Comparison of ENCODE assay signal across 1 cellular context in the genomic region with DNA sequence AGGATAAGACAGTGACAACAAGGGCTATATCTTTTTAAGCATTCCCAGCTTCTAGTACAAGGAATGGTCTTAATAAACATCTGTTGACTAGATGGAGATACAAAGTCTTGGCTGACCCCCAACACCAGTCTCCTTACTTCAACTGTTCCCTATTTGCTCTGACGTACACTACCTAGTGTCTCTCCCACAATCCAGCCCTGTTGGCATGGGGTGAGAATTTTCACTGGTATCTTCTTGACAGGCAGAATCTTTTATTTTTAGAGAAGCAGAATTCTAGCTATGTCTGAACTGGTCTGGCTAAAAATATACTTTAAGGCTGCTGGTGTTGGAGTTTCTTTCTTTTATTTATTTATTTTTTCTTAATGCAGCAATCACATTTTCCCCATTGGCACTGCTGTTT.
TF ChIP-seq lines count a peak whose summit lies in the region.

No MANE protein-coding gene starts in this region.

TF ChIP-seq in HCT116, 20 proteins besides CTCF, POLR2A, EP300 and RAD21 (continued from another document):
- TF ChIP-seq FOSL1 (IDR thresholded peaks at IDR 0.05; ENCODE audit: low read depth) (no peak), TCF7L2 (IDR thresholded peaks at IDR 0.05; ENCODE audit: borderline replicate concordance, extremely low read depth, insufficient read depth, insufficient read length) (no peak), POLR2AphosphoS5 (IDR thresholded peaks at IDR 0.05; ENCODE audit: low read depth, low read length) (no peak), CBX3 (IDR thresholded peaks at IDR 0.05; ENCODE audit: low read depth) (no peak), EGR1 (IDR thresholded peaks at IDR 0.05; ENCODE audit: low read depth) (no peak), EZH2 (IDR thresholded peaks at IDR 0.05) (no peak), ZNF274 (IDR thresholded peaks at IDR 0.05; ENCODE audit: low read depth, low read length) (no peak), SIN3A (IDR thresholded peaks at IDR 0.05; ENCODE audit: low read depth) (no peak), SRF (IDR thresholded peaks at IDR 0.05; ENCODE audit: low read depth) (no peak), ELF1 (IDR thresholded peaks at IDR 0.05; ENCODE audit: borderline replicate concordance, low read depth) (no peak), EZH2phosphoT487 (IDR thresholded peaks at IDR 0.05; ENCODE audit: borderline replicate concordance) (no peak), SP1 (IDR thresholded peaks at IDR 0.05; ENCODE audit: low read depth) (no peak)
- TF ChIP-seq, protein P1, sequence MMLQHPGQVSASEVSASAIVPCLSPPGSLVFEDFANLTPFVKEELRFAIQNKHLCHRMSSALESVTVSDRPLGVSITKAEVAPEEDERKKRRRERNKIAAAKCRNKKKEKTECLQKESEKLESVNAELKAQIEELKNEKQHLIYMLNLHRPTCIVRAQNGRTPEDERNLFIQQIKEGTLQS (IDR thresholded peaks at IDR 0.05), result no peak
- TF ChIP-seq, protein P2, sequence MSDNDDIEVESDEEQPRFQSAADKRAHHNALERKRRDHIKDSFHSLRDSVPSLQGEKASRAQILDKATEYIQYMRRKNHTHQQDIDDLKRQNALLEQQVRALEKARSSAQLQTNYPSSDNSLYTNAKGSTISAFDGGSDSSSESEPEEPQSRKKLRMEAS (IDR thresholded peaks at IDR 0.05), result no peak
- TF ChIP-seq, protein P3, sequence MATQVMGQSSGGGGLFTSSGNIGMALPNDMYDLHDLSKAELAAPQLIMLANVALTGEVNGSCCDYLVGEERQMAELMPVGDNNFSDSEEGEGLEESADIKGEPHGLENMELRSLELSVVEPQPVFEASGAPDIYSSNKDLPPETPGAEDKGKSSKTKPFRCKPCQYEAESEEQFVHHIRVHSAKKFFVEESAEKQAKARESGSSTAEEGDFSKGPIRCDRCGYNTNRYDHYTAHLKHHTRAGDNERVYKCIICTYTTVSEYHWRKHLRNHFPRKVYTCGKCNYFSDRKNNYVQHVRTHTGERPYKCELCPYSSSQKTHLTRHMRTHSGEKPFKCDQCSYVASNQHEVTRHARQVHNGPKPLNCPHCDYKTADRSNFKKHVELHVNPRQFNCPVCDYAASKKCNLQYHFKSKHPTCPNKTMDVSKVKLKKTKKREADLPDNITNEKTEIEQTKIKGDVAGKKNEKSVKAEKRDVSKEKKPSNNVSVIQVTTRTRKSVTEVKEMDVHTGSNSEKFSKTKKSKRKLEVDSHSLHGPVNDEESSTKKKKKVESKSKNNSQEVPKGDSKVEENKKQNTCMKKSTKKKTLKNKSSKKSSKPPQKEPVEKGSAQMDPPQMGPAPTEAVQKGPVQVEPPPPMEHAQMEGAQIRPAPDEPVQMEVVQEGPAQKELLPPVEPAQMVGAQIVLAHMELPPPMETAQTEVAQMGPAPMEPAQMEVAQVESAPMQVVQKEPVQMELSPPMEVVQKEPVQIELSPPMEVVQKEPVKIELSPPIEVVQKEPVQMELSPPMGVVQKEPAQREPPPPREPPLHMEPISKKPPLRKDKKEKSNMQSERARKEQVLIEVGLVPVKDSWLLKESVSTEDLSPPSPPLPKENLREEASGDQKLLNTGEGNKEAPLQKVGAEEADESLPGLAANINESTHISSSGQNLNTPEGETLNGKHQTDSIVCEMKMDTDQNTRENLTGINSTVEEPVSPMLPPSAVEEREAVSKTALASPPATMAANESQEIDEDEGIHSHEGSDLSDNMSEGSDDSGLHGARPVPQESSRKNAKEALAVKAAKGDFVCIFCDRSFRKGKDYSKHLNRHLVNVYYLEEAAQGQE (IDR thresholded peaks at IDR 0.05; ENCODE audit: low read depth), result no peak
